Comparison of ENCODE assay signal across 19 cellular contexts in the genomic region with DNA sequence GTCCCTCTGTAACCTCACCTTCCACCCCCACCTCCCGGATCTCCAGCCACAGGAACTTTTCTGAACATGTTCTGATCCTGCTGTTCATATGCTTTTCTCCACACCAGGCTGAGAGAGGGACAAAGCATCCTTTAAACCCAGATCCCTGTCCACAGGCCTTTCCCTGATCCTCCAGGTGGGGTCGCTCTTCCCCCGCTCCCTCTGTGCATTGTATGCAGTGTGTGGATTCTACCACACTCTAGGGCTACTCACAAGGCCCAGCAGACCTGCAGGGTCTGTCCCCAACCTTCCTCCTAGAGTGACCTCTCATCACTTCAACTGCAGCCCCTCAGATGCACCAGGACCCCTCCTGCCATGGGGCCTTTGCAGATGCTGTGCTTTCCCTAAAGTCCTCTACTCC.
DNase-seq lines count a peak whose midpoint lies in the region; ATAC-seq, FAIRE-seq and TF ChIP-seq lines count a peak whose summit lies in the region.
"Had no signal": no experiment of that assay in that cellular context is flagged by ENCODE, and none has a peak within 500 bp of the region (broad histone marks: within the 10 kb centered on the region; RNA-seq: fewer than 3 reads in every experiment).

No MANE protein-coding gene starts in this region.

- no peak overlapping the region for H2BK12ac ChIP-seq in H1 (ENCODE audit: low read depth, low read length)

- H3K4me2 ChIP-seq in H1 (ENCODE audit: insufficient read depth in 1 of 2, low read depth in 2 of 2, low read length in 2 of 2) (no peak overlapping the region), PC-9 (no peak overlapping the region)

- H3K9ac ChIP-seq in H1 (replicated peaks in 1 of 4; ENCODE audit: extremely low read depth in 1 of 4, low read depth in 3 of 4, low read length in 3 of 4), result no peak overlapping the region
- H3K9ac ChIP-seq: parathyroid adenoma had no signal

- no peak overlapping the region for H2BK120ac ChIP-seq in H1 (replicated peaks; ENCODE audit: low read depth, low read length)

- H3K9me2 ChIP-seq in PC-9 (ENCODE audit: insufficient read depth), result no peaks in the 10 kb centered on the region

- intact Hi-C loops in PC-9 (cut with micrococcal nuclease; ENCODE audit: unreplicated experiment), result no loop called here
- intact Hi-C loops in natural killer cell (cut with micrococcal nuclease), result no loop called here

- FAIRE-seq in H1 (lab: Jason Lieb, UNC) (peak; percentile 90), urothelium cell line (lab: Jason Lieb, UNC) (peak; percentile 63)

- POLR2A ChIA-PET in H1 (lab: Charles Lee; ENCODE audit: partially characterized antibody), result no interaction called here
- POLR2A ChIA-PET in PC-9 (lab: Charles Lee; ENCODE audit: unreplicated experiment), result no interaction called here

- BruUV-seq in PC-9 (replicated peaks; lab: Mats Ljungman, UMichigan), result no TSS peak

- H3K36me3 ChIP-seq in H1 (ENCODE audit: control insufficient read depth in 2 of 4, insufficient read depth in 4 of 4, low read length in 3 of 4), result no peaks in the 10 kb centered on the region
- no peaks in the 10 kb centered on the region for H3K36me3 ChIP-seq in PC-9 (ENCODE audit: low read depth)
- H3K36me3 ChIP-seq: BE2C, left ventricle myocardium inferior had no signal

- H3K27me3 Mint-ChIP-seq in natural killer cell (ENCODE audit: low read depth in 2 of 2), result no peaks in the 10 kb centered on the region

- CTCF ChIA-PET in H1 (lab: Charles Lee; ENCODE audit: partially characterized antibody), result interaction anchor here (0.7 to 5.0 kb wide), 37 partner anchors 8 to 705 kb away, joined by 3 to 79 read pairs (median 4); no protein-coding TSS in a partner anchor
- CTCF ChIA-PET in PC-9 (lab: Charles Lee), result no interaction called here

- H3K4me1 ChIP-seq in H1 (replicated peaks in 1 of 4; ENCODE audit: control insufficient read depth in 3 of 4, insufficient read depth in 4 of 4, low read length in 3 of 4), result no peaks in the 10 kb centered on the region
- H3K4me1 ChIP-seq in PC-9 (replicated peaks; ENCODE audit: insufficient read depth), result no peaks in the 10 kb centered on the region
- H3K4me1 ChIP-seq: BE2C, parathyroid adenoma had no signal

- peak; percentile 65 for DNase-seq in GM12865 (ENCODE audit: low read depth)
- DNase-seq in LNCaP clone FGC (ENCODE audit: low read depth), result no peak
- peak; percentile 13 to 84 for DNase-seq in H1 (ENCODE audit: low read depth in 1 of 2, low spot score in 2 of 2)
- DNase-seq in urothelium cell line (ENCODE audit: low spot score), result no peak
- DNase-seq in COLO668 (lab: John Stamatoyannopoulos, UW; ENCODE audit: unreplicated experiment), result no peak
- DNase-seq in PC-9, result no peak
- DNase-seq in natural killer cell, result no peak
- DNase-seq: activated CD4-positive, alpha-beta T cell treated with anti-CD3 and anti-CD28 coated beads, Interleukin-2, amount 50 U/mL, for 1 hour; activated naive CD4-positive, alpha-beta T cell; aorta; BE2C; foreskin fibroblast; IMR-90; left ventricle myocardium inferior; NCI-H1105; NCI-H526; stimulated activated CD4-positive, alpha-beta T cell treated with anti-CD3 and anti-CD28 coated beads, Interleukin-2, amount 100 ng/mL, for 24 hours; substantia nigra had no signal

- TF ChIP-seq POLR2A in H1 (IDR thresholded peaks at IDR 0.05; ENCODE audit: control extremely low read depth in 1 of 2, low read depth in 2 of 2, low read length in 2 of 2), result no peak

- H3K23me2 ChIP-seq in H1 (ENCODE audit: low read depth, low read length), result no peaks in the 10 kb centered on the region

- H2BK5ac ChIP-seq in H1 (ENCODE audit: low read depth, low read length), result no peak overlapping the region

- no peaks in the 10 kb centered on the region for H4K20me1 ChIP-seq in H1 (replicated peaks in 1 of 2; ENCODE audit: control insufficient read depth in 1 of 2, insufficient read depth in 2 of 2, low read length in 2 of 2)
- H4K20me1 ChIP-seq in PC-9 (ENCODE audit: insufficient read depth), result no peaks in the 10 kb centered on the region

- H3K79me1 ChIP-seq in H1 (ENCODE audit: low read depth, low read length), result no peaks in the 10 kb centered on the region

- no peak overlapping the region for H3K18ac ChIP-seq in H1 (ENCODE audit: extremely low read depth, low read length)

- H3K23ac ChIP-seq in H1 (ENCODE audit: insufficient read length), result no peak overlapping the region

- no peaks in the 10 kb centered on the region for H3K36me3 Mint-ChIP-seq in natural killer cell

- H3K27ac Mint-ChIP-seq in natural killer cell, result no peak overlapping the region

- H2BK15ac ChIP-seq in H1 (ENCODE audit: low read length), result no peak overlapping the region

- H3K27me3 ChIP-seq in H1 (replicated peaks in 1 of 4; ENCODE audit: control insufficient read depth in 3 of 4, extremely low read depth in 1 of 4, insufficient read depth in 3 of 4, low read length in 3 of 4) (no peaks in the 10 kb centered on the region), PC-9 (ENCODE audit: insufficient read depth, low read depth) (peaks cover 9% of the 10 kb centered on the region; the same call in 1 of the 2 replicates)
- H3K27me3 ChIP-seq: BE2C had no signal

- no peak overlapping the region for H3K4me3 Mint-ChIP-seq in natural killer cell

- H2AFZ ChIP-seq in H1 (ENCODE audit: low read length) (0 out of 2 replicates have a peak overlapping the region, but pooled peaks have one; percentile 72), PC-9 (no peak overlapping the region)
- H2AFZ ChIP-seq: parathyroid adenoma had no signal

- H4K8ac ChIP-seq in H1 (ENCODE audit: extremely low read depth, insufficient read depth, low read length), result no peak overlapping the region

- no peak overlapping the region for H4K5ac ChIP-seq in H1 (ENCODE audit: insufficient read length, low read depth, low read length)

- H3K14ac ChIP-seq in H1 (ENCODE audit: insufficient read length), result no peak overlapping the region

- no peaks in the 10 kb centered on the region for H3K4me1 Mint-ChIP-seq in natural killer cell

- no peaks in the 10 kb centered on the region for H3K79me2 ChIP-seq in H1 (ENCODE audit: control insufficient read depth in 1 of 2, insufficient read depth in 2 of 2, low read length in 2 of 2)
- H3K79me2 ChIP-seq in PC-9 (ENCODE audit: low read depth), result no peaks in the 10 kb centered on the region
- H3K79me2 ChIP-seq: parathyroid adenoma had no signal

- no peak overlapping the region for H4K91ac ChIP-seq in H1 (replicated peaks; ENCODE audit: insufficient read length, low read length)

- H3K56ac ChIP-seq in H1 (replicated peaks; ENCODE audit: insufficient read length, low read depth, low read length), result no peak overlapping the region

- no peaks in the 10 kb centered on the region; a peak in 1 of 4 replicates for H3K9me3 ChIP-seq in H1 (ENCODE audit: insufficient read depth in 2 of 2, low read depth in 1 of 2, low read length in 1 of 2)
- H3K9me3 ChIP-seq in PC-9 (ENCODE audit: insufficient read depth, low read depth), result no peaks in the 10 kb centered on the region
- H3K9me3 ChIP-seq: BE2C, left ventricle myocardium inferior had no signal

- TF ChIP-seq EP300 in H1 (IDR thresholded peaks at IDR 0.05; ENCODE audit: borderline replicate concordance in 1 of 2, low read depth in 2 of 2, low read length in 2 of 2), result no peak

- H2AK5ac ChIP-seq in H1 (ENCODE audit: low read depth, low read length), result no peak overlapping the region

- H3K4me3 ChIP-seq in GM12865 (ENCODE audit: low read depth, low read length) (no peak overlapping the region), LNCaP clone FGC (ENCODE audit: low read depth, low read length) (no peak overlapping the region), H1 (ENCODE audit: extremely low read depth in 1 of 4, insufficient read depth in 2 of 4, low read depth in 3 of 4, low read length in 4 of 4) (no peak overlapping the region), PC-9 (no peak overlapping the region)
- H3K4me3 ChIP-seq: left ventricle myocardium inferior had no signal

- WGBS in H1 (ENCODE audit: extremely low coverage in 1 of 2, insufficient coverage in 1 of 2, insufficient read length in 1 of 2, insufficient replicate concordance in 2 of 2, low coverage in 1 of 2, low lambda C conversion rate in 2 of 2, missing lambda C conversion rate in 1 of 2), 2 experiments, result 32% methylated on average over 3 of the region's 3 CpGs; no CpG with 5 or more reads in 1 of the 2 experiments

- TF ChIP-seq RAD21 in H1 (IDR thresholded peaks at IDR 0.05 in 1 of 2, conservative IDR thresholded peaks at IDR 0.05 in 1 of 2; ENCODE audit: low read depth in 2 of 2, low read length in 2 of 2), result peak; percentile 94 to 95

- peaks cover 3 to 6% of the 10 kb centered on the region in 2 donors for H3K9me3 Mint-ChIP-seq in natural killer cell

- no peak overlapping the region for H3K4ac ChIP-seq in H1 (replicated peaks; ENCODE audit: insufficient read length, low read depth, low read length)

- H3K27ac ChIP-seq in H1 (ENCODE audit: low read depth, low read length) (no peak overlapping the region), PC-9 (no peak overlapping the region)
- H3K27ac ChIP-seq: left ventricle myocardium inferior, parathyroid adenoma had no signal

- ATAC-seq in natural killer cell, result no peak

- peak; percentile 67 for TF ChIP-seq CTCF in GM12865 (IDR thresholded peaks at IDR 0.05; ENCODE audit: insufficient read depth, low read depth, low read length, missing control alignments)
- TF ChIP-seq CTCF in LNCaP clone FGC (IDR thresholded peaks at IDR 0.05; ENCODE audit: control insufficient read depth, extremely low read depth, insufficient read depth), result peak; percentile 6; the same call in 1 of the 2 replicates
- TF ChIP-seq CTCF in H1 (IDR thresholded peaks at IDR 0.05; ENCODE audit: control extremely low read depth in 1 of 3, insufficient read depth in 1 of 3, low read depth in 1 of 3, low read length in 3 of 3), result peak; percentile 87 to 95 (median 88)
- TF ChIP-seq CTCF in PC-9 (conservative IDR thresholded peaks at IDR 0.05), result no peak
- TF ChIP-seq CTCF in natural killer cell (IDR thresholded peaks at IDR 0.05), result no peak

- H2BK20ac ChIP-seq in H1 (ENCODE audit: low read length), result no peak overlapping the region

- H3F3A ChIP-seq in PC-9 (ENCODE audit: insufficient read depth, low read depth), result no peaks in the 10 kb centered on the region

Comparison
In these comparisons a context has a peak if more than half of its experiments do, and no peak if none do; other contexts are left out.
1. DNase-seq: peak in GM12865 (single experiment) and H1 (2 of 2); none in LNCaP clone FGC (single experiment), urothelium cell line (single experiment), COLO668 (single experiment), PC-9 (0 of 2) and natural killer cell (single experiment).
2. CTCF ChIP-seq: peak in GM12865 (single experiment), LNCaP clone FGC (single experiment) and H1 (3 of 3); none in PC-9 (single experiment) and natural killer cell (single experiment).